In the genomic region with DNA sequence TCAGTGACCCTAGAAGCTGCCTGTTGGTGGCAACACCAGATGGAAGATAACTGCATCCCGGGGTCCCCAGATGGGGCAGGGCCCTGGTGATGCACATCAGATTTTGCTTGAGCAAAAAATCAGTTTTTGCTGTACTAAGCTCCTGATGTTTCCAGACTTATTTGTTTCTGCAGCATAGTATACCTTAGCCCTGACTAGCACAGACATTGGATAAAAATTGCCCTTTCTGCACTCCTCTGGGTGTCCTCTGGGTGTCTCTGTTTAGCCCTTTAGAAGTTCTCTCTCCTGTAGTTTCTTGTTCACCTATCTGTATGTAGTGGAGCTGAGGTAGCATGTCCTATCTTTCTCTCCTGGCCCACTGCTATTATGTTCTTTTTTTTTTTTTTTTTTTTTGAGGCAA, we compare ENCODE assay signal across 1 cellular context.
TF ChIP-seq lines count a peak whose summit lies in the region.

No MANE protein-coding gene starts in this region.

TF ChIP-seq in endothelial cell of umbilical vein, 7 proteins besides CTCF, POLR2A, EP300 and RAD21 (continued from another document):
- no peak for TF ChIP-seq MYC (IDR thresholded peaks at IDR 0.05; ENCODE audit: low read depth, low read length)
